17 cellular contexts compared by ENCODE assay signal in the genomic region with DNA sequence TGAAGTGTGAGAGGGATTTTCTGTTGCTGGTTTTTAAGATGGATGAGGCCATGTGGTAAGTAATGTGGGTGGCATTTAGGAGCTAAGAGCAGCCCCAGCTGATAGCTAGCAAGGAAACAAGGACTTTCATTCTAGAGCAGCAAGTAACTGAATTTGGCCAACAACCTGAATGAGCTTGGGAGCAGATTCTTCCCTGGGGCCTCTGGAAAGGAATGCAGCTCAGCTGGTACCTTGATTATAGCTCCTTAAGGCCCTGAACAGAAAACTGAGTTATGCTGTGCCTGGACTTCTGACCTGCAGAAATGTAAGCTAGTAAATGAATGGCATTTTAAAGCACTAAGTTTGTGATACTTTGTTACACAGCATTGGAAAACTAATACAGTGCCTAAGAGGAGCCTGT.
"Had no signal": no experiment of that assay in that cellular context is flagged by ENCODE, and none has a peak within 500 bp of the region (broad histone marks: within the 10 kb centered on the region; RNA-seq: fewer than 3 reads in every experiment).

No MANE protein-coding gene starts in this region.

- H3K36me3 ChIP-seq: esophagus muscularis mucosa, gastroesophageal sphincter, upper lobe of left lung, uterus had no signal

- H3K36me3 Mint-ChIP-seq: immature natural killer cell; naive thymus-derived CD8-positive, alpha-beta T cell had no signal

- H3K9me3 ChIP-seq: esophagus muscularis mucosa, gastroesophageal sphincter, mucosa of descending colon, upper lobe of left lung, uterus had no signal

- H3K4me1 ChIP-seq: esophagus muscularis mucosa, gastroesophageal sphincter, upper lobe of left lung, uterus had no signal

- H3K27ac Mint-ChIP-seq: immature natural killer cell had no signal

- H3K27me3 ChIP-seq: dorsolateral prefrontal cortex, esophagus muscularis mucosa, gastroesophageal sphincter, upper lobe of left lung, uterus had no signal

- H3K4me3 Mint-ChIP-seq: immature natural killer cell; naive thymus-derived CD8-positive, alpha-beta T cell had no signal

- DNase-seq: dorsolateral prefrontal cortex; effector CD8-positive, alpha-beta T cell; foreskin fibroblast; glutamatergic neuron; immature natural killer cell; kidney; left cardiac atrium; mucosa of descending colon; naive thymus-derived CD8-positive, alpha-beta T cell; posterior cingulate gyrus; stimulated activated CD4-positive, alpha-beta T cell treated with anti-CD3 and anti-CD28 coated beads, Interleukin-12 subunit alpha, Interleukin-12 subunit beta, amount 100 ng/mL, for 4 hours; stimulated activated naive CD4-positive, alpha-beta T cell treated with Interleukin-2 at 50 U/mL for 16 hours; upper lobe of left lung; uterus had no signal

- H3K4me3 ChIP-seq: coronary artery, dorsolateral prefrontal cortex, esophagus muscularis mucosa, gastroesophageal sphincter, mucosa of descending colon, upper lobe of left lung, uterus had no signal

- H3K27ac ChIP-seq: coronary artery, dorsolateral prefrontal cortex, esophagus muscularis mucosa, gastroesophageal sphincter, upper lobe of left lung, uterus had no signal
